17 cellular contexts compared by ENCODE assay signal in genomic region chr2:195331124-195331523, GRCh38.
A peak's percentile ranks its signal among the peaks of the same experiment; 100 is the strongest.
DNase-seq lines count a peak whose midpoint lies in the region; ATAC-seq and TF ChIP-seq lines count a peak whose summit lies in the region.
"Had no signal": no experiment of that assay in that cellular context is flagged by ENCODE, and none has a peak within 500 bp of the region (broad histone marks: within the 10 kb centered on the region; RNA-seq: fewer than 3 reads in every experiment).

No MANE protein-coding gene starts in this region.

- 6 to 9% methylated on average over 1 of the region's 1 CpG for WGBS in GM23248 (ENCODE audit: low coverage in 1 of 2, low lambda C conversion rate in 2 of 2, missing lambda C conversion rate in 2 of 2), 2 experiments

- H3K9me2 ChIP-seq in GM23248 (ENCODE audit: insufficient read depth) (no peaks in the 10 kb centered on the region), OCI-LY1 (ENCODE audit: low read depth, low read length) (no peaks in the 10 kb centered on the region)

- H3K4me3 ChIP-seq in GM23248 (no peak overlapping the region), OCI-LY1 (ENCODE audit: low read depth, low read length, poor library complexity, severe bottlenecking) (no peak overlapping the region), colonic mucosa (no peak overlapping the region), mucosa of descending colon (no peak overlapping the region)
- H3K4me3 ChIP-seq: A549 had no signal

- H3K9me3 ChIP-seq in GM23248 (ENCODE audit: low read depth) = no peaks in the 10 kb centered on the region
- no peaks in the 10 kb centered on the region for H3K9me3 ChIP-seq in OCI-LY1 (ENCODE audit: low read length)
- H3K9me3 ChIP-seq in colonic mucosa = no peaks in the 10 kb centered on the region
- no peaks in the 10 kb centered on the region for H3K9me3 ChIP-seq in mucosa of descending colon
- H3K9me3 ChIP-seq: A549 had no signal

- H3K27ac ChIP-seq in GM23248 (no peak overlapping the region), OCI-LY1 (ENCODE audit: low read depth, low read length, poor library complexity, severe bottlenecking) (peak overlapping the region; percentile 74), colonic mucosa (peak overlapping the region; percentile 50)

- intact Hi-C loops in colonic mucosa (cut with DNase I) = no loop called here
- intact Hi-C loops in mucosa of descending colon (cut with DNase I, micrococcal nuclease) = no loop called here

- DNase-seq in GM23248 (no peak), colonic mucosa (peak; percentile 58), mucosa of descending colon (peak in 2 of 3 donors; percentile 39 to 63), cerebellar cortex (ENCODE audit: low spot score) (no peak), COLO668 (lab: John Stamatoyannopoulos, UW; ENCODE audit: unreplicated experiment) (no peak), NOMO-1 treated with DMSO at 0.1 percent for 48 hours (lab: John Stamatoyannopoulos, UW; ENCODE audit: unreplicated experiment) (no peak), SIG-M5 treated with dmso at 0.1 percent for 504 hours (lab: John Stamatoyannopoulos, UW; ENCODE audit: unreplicated experiment) (no peak)
- DNase-seq: CD4-positive, alpha-beta T cell; EL; NCI-H1092 treated with DMSO at 0.1 percent for 48 hours; NCI-H1930; NCI-H510A treated with DMSO at 0.1 percent for 48 hours; NK-92 treated with Interleukin-12 subunit alpha and Interleukin-12 subunit beta, amount 100 ng/mL, for 24 hours; Right ventricle myocardium superior; SW 1271 had no signal

- in situ Hi-C loops in GM23248 (cut with MboI) = no loop called here

- H4K20me1 ChIP-seq in GM23248 (ENCODE audit: insufficient read depth) = no peaks in the 10 kb centered on the region
- no peaks in the 10 kb centered on the region for H4K20me1 ChIP-seq in OCI-LY1 (ENCODE audit: insufficient read depth, low read length)

- no peak overlapping the region for H3K9ac ChIP-seq in GM23248
- no peak overlapping the region for H3K9ac ChIP-seq in OCI-LY1 (ENCODE audit: low read length)
- H3K9ac ChIP-seq in colonic mucosa (ENCODE audit: low read depth in 2 of 2, low read length in 2 of 2) = peak overlapping the region in 1 of 2 donors; percentile 40

- H2AFZ ChIP-seq in GM23248 (peak overlapping the region; percentile 35; the same call in 1 of the 2 replicates), OCI-LY1 (ENCODE audit: low read length) (no peak overlapping the region)

- H3K79me2 ChIP-seq in GM23248 (ENCODE audit: insufficient read depth) (no peaks in the 10 kb centered on the region), OCI-LY1 (ENCODE audit: insufficient read depth, low read length) (no peaks in the 10 kb centered on the region)

- H3K4me2 ChIP-seq in GM23248 (ENCODE audit: unreplicated experiment) (no peak overlapping the region), OCI-LY1 (ENCODE audit: low read length) (no peak overlapping the region)
- H3K4me2 ChIP-seq: A549 had no signal

- H3K27me3 ChIP-seq in GM23248 (replicated peaks; ENCODE audit: insufficient read depth) = no peaks in the 10 kb centered on the region
- no peaks in the 10 kb centered on the region for H3K27me3 ChIP-seq in OCI-LY1 (ENCODE audit: insufficient read depth, low read length)
- H3K27me3 ChIP-seq in colonic mucosa = no peaks in the 10 kb centered on the region

- H3F3A ChIP-seq in GM23248 (ENCODE audit: insufficient read depth) (no peaks in the 10 kb centered on the region), OCI-LY1 (ENCODE audit: insufficient read depth, low read length) (no peaks in the 10 kb centered on the region)

- ATAC-seq in mucosa of descending colon = peak; percentile 87
- ATAC-seq: A549 had no signal

- no peaks in the 10 kb centered on the region for H3K4me1 ChIP-seq in GM23248 (ENCODE audit: insufficient read depth)
- H3K4me1 ChIP-seq in OCI-LY1 (ENCODE audit: insufficient read depth, low read length, severe bottlenecking) = peaks cover 45% of the 10 kb centered on the region
- no peaks in the 10 kb centered on the region for H3K4me1 ChIP-seq in colonic mucosa
- peaks cover 5% of the 10 kb centered on the region for H3K4me1 ChIP-seq in mucosa of descending colon (ENCODE audit: low read depth)
- H3K4me1 ChIP-seq: A549 had no signal

- TF ChIP-seq CTCF in OCI-LY1 (IDR thresholded peaks at IDR 0.05; ENCODE audit: low read length) = no peak
- TF ChIP-seq CTCF in colonic mucosa (IDR thresholded peaks at IDR 0.05) = no peak
- no peak for TF ChIP-seq CTCF in mucosa of descending colon (IDR thresholded peaks at IDR 0.05)

- H3K36me3 ChIP-seq in GM23248 (ENCODE audit: low read depth) (no peaks in the 10 kb centered on the region), OCI-LY1 (ENCODE audit: insufficient read depth, low read length) (no peaks in the 10 kb centered on the region), colonic mucosa (no peaks in the 10 kb centered on the region), mucosa of descending colon (ENCODE audit: low read depth) (no peaks in the 10 kb centered on the region)

Comparison
In these comparisons a context has a peak if more than half of its experiments do, and no peak if none do; other contexts are left out.
1. DNase-seq: peak in colonic mucosa (single experiment) and mucosa of descending colon (2 of 3); none in GM23248 (single experiment), cerebellar cortex (single experiment), COLO668 (single experiment), NOMO-1 treated with DMSO at 0.1 percent for 48 hours (single experiment) and SIG-M5 treated with dmso at 0.1 percent for 504 hours (single experiment).